ENCODE assay signal across 9 cellular contexts in genomic region chr19:51398096-51398704, GRCh38. TPM values are rescaled to one million over a fixed set of nuclear protein-coding genes. Genes with fewer than 3 reads are reported as not detected.
A peak's percentile ranks its signal among the peaks of the same experiment; 100 is the strongest.
DNase-seq lines count a peak whose midpoint lies in the region; ATAC-seq and TF ChIP-seq lines count a peak whose summit lies in the region.
"Had no signal": no experiment of that assay in that cellular context is flagged by ENCODE, and none has a peak within 500 bp of the region (broad histone marks: within the 10 kb centered on the region; RNA-seq: fewer than 3 reads in every experiment).

No MANE protein-coding gene starts in this region.

- H3K27me3 ChIP-seq in DND-41 (ENCODE audit: insufficient read depth, low read length, poor library complexity) (no peaks in the 10 kb centered on the region), body of pancreas (no peaks in the 10 kb centered on the region)
- no peaks in the 10 kb centered on the region for H3K27me3 ChIP-seq in effector memory CD4-positive, alpha-beta T cell (replicated peaks; ENCODE audit: control insufficient read depth, insufficient read depth, low read length, poor library complexity, severe bottlenecking)
- H3K27me3 ChIP-seq: SJCRH30 had no signal

- no peak overlapping the region for H3K4me2 ChIP-seq in DND-41 (ENCODE audit: insufficient read depth, low read length)

- H3K36me3 ChIP-seq in DND-41 (ENCODE audit: insufficient read depth, low read length): no peaks in the 10 kb centered on the region
- no peaks in the 10 kb centered on the region for H3K36me3 ChIP-seq in body of pancreas (replicated peaks in 1 of 2; ENCODE audit: insufficient read depth in 1 of 2, low read depth in 2 of 2)
- no peaks in the 10 kb centered on the region for H3K36me3 ChIP-seq in effector memory CD4-positive, alpha-beta T cell (ENCODE audit: control insufficient read depth, insufficient read depth, low read length)
- H3K36me3 ChIP-seq: SJCRH30 had no signal

- H2AFZ ChIP-seq in DND-41 (ENCODE audit: low read depth, low read length): no peak overlapping the region

- no peak for ATAC-seq in DND-41 (ENCODE audit: insufficient read depth, low read depth)
- no peak for ATAC-seq in body of pancreas
- no peak for ATAC-seq in GM18519 (IDR thresholded peaks at IDR 0.05; ENCODE audit: low FRiP score, unreplicated experiment)
- no peak for ATAC-seq in activated naive CD4-positive, alpha-beta T cell treated with anti-CD3 and anti-CD28 coated beads, Interleukin-2, amount 50 U/mL, for 72 hours

- 37 to 41% methylated on average over 7 of the region's 7 CpGs for WGBS in body of pancreas, 2 donors

- no peak overlapping the region for H3K9ac ChIP-seq in DND-41 (ENCODE audit: low read depth, low read length)

- no peak overlapping the region for H3K27ac Mint-ChIP-seq in activated naive CD4-positive, alpha-beta T cell treated with anti-CD3 and anti-CD28 coated beads, Interleukin-2, amount 50 U/mL, for 72 hours

- H3K4me1 ChIP-seq in DND-41 (ENCODE audit: insufficient read depth, low read length): peaks cover 18% of the 10 kb centered on the region
- peaks cover 10% of the 10 kb centered on the region for H3K4me1 ChIP-seq in body of pancreas
- H3K4me1 ChIP-seq in effector memory CD4-positive, alpha-beta T cell (ENCODE audit: control insufficient read depth, insufficient read depth, low read length, poor library complexity, severe bottlenecking): peaks cover 12% of the 10 kb centered on the region
- H3K4me1 ChIP-seq: SJCRH30 had no signal

- H3K79me2 ChIP-seq in DND-41 (ENCODE audit: insufficient read depth, low read length): peaks cover 10% of the 10 kb centered on the region

- in situ Hi-C loops in KBM-7 (cut with MboI; ENCODE audit: low pct_unique_long_range_greater_than_20kb, low sequenced_read_pairs): no loop called here

- DNase-seq in DND-41 (no peak), KBM-7 (peak; percentile 49), body of pancreas (no peak), myocyte (ENCODE audit: low read depth) (peak; percentile 36)
- DNase-seq in stimulated activated CD4-positive, alpha-beta T cell treated with anti-CD3 and anti-CD28 coated beads, Interleukin-2, amount 100 ng/mL, for 24 hours: no peak
- no peak for DNase-seq in effector memory CD4-positive, alpha-beta T cell
- no peak for DNase-seq in activated naive CD4-positive, alpha-beta T cell treated with anti-CD3 and anti-CD28 coated beads, Interleukin-2, amount 50 U/mL, for 72 hours (ENCODE audit: low spot score in 2 of 2)

- TF ChIP-seq CTCF in DND-41 (IDR thresholded peaks at IDR 0.05; ENCODE audit: borderline replicate concordance, extremely low read depth, low read length, poor library complexity, severe bottlenecking) (peak; percentile 70), body of pancreas (IDR thresholded peaks at IDR 0.05) (peak in 6 of 7 experiments; percentile 17 to 46 (median 36))

- no peaks in the 10 kb centered on the region for H4K20me1 ChIP-seq in DND-41 (ENCODE audit: insufficient read depth, low read length)

- H3K36me3 Mint-ChIP-seq in activated naive CD4-positive, alpha-beta T cell treated with anti-CD3 and anti-CD28 coated beads, Interleukin-2, amount 50 U/mL, for 72 hours: peaks cover 24 to 37% of the 10 kb centered on the region in 2 donors

- no peak overlapping the region for H3K4me3 ChIP-seq in DND-41 (ENCODE audit: low read depth in 1 of 2, low read length in 2 of 2)
- no peak overlapping the region for H3K4me3 ChIP-seq in body of pancreas
- H3K4me3 ChIP-seq in effector memory CD4-positive, alpha-beta T cell (ENCODE audit: insufficient read depth, low read depth, low read length, poor library complexity, severe bottlenecking): no peak overlapping the region
- H3K4me3 ChIP-seq: SJCRH30 had no signal

- no peak for TF ChIP-seq POLR2A in body of pancreas (IDR thresholded peaks at IDR 0.05)

- intact Hi-C loops in body of pancreas (cut with DNase I): loop anchor here (10.0 kb wide), 1 partner anchor 53 kb away; the partner anchor contains the start of gene VSIG10L

- no peak overlapping the region for H3K27ac ChIP-seq in DND-41 (ENCODE audit: low read length)
- no peak overlapping the region for H3K27ac ChIP-seq in body of pancreas
- no peak overlapping the region for H3K27ac ChIP-seq in effector memory CD4-positive, alpha-beta T cell (ENCODE audit: insufficient read depth, low read length, poor library complexity, severe bottlenecking)
- H3K27ac ChIP-seq: SJCRH30 had no signal

- H3K9me3 ChIP-seq in DND-41 (ENCODE audit: insufficient read depth, low read length, severe bottlenecking) (peaks cover 11% of the 10 kb centered on the region), body of pancreas (peaks cover 0 to 15% (median 0%) of the 10 kb centered on the region in 3 donors)
- no peaks in the 10 kb centered on the region for H3K9me3 ChIP-seq in effector memory CD4-positive, alpha-beta T cell (ENCODE audit: control insufficient read depth, low read length)
- H3K9me3 ChIP-seq: SJCRH30 had no signal

- H3K9me3 Mint-ChIP-seq in activated naive CD4-positive, alpha-beta T cell treated with anti-CD3 and anti-CD28 coated beads, Interleukin-2, amount 50 U/mL, for 72 hours: peaks cover 10 to 12% of the 10 kb centered on the region in 2 donors

RNA-seq across cellular contexts. Expression of gene C19orf84, which starts 7.8 kb away (rescaled TPM):
- total RNA-seq in body of pancreas: not detected
- not detected in 2 replicates for total RNA-seq in myocyte
- polyA plus RNA-seq in myocyte (2012): not detected
- not detected for total RNA-seq in activated naive CD4-positive, alpha-beta T cell treated with anti-CD3 and anti-CD28 coated beads, Interleukin-2, amount 50 U/mL, for 72 hours
- total RNA-seq: SJCRH30 had no signal

RNA-seq across cellular contexts. Expression of gene LIM2, which starts 10.4 kb away (rescaled TPM):
- total RNA-seq in body of pancreas: not detected
- not detected in 2 replicates for total RNA-seq in myocyte
- not detected for polyA plus RNA-seq in myocyte (2012)
- 1 to 10 TPM in 1 of 2 donors, not detected in 1; 1.2 TPM for total RNA-seq in activated naive CD4-positive, alpha-beta T cell treated with anti-CD3 and anti-CD28 coated beads, Interleukin-2, amount 50 U/mL, for 72 hours
- total RNA-seq: SJCRH30 had no signal

RNA-seq across cellular contexts. Expression of gene SIGLEC10, which starts 19.2 kb away (rescaled TPM):
- total RNA-seq in body of pancreas: 1 to 10 TPM; 2.0 to 3.9 TPM
- not detected in 2 replicates for total RNA-seq in myocyte
- polyA plus RNA-seq in myocyte (2012): not detected
- total RNA-seq in activated naive CD4-positive, alpha-beta T cell treated with anti-CD3 and anti-CD28 coated beads, Interleukin-2, amount 50 U/mL, for 72 hours: under 1 TPM in 1 of 2 donors, not detected in 1; 0.32 TPM
- total RNA-seq: SJCRH30 had no signal

RNA-seq across cellular contexts. Expression of gene NKG7, which starts 25.7 kb away (rescaled TPM):
- total RNA-seq in body of pancreas (not detected), myocyte (not detected in 2 replicates)
- polyA plus RNA-seq in myocyte (2012): not detected
- 10 to 100 TPM; 63.9 to 92.4 TPM for total RNA-seq in activated naive CD4-positive, alpha-beta T cell treated with anti-CD3 and anti-CD28 coated beads, Interleukin-2, amount 50 U/mL, for 72 hours
- total RNA-seq: SJCRH30 had no signal

RNA-seq across cellular contexts. Expression of gene CLDND2, which starts 29.4 kb away (rescaled TPM):
- not detected for total RNA-seq in body of pancreas
- total RNA-seq in myocyte: not detected in 2 replicates
- 2.2 TPM for polyA plus RNA-seq in myocyte (2012)
- 1 to 10 TPM; 1.8 to 4.7 TPM for total RNA-seq in activated naive CD4-positive, alpha-beta T cell treated with anti-CD3 and anti-CD28 coated beads, Interleukin-2, amount 50 U/mL, for 72 hours
- total RNA-seq: SJCRH30 had no signal

Comparison
In these comparisons a context has a peak if more than half of its experiments do, and no peak if none do; other contexts are left out.
1. DNase-seq: peak in KBM-7 (single experiment) and myocyte (single experiment); none in DND-41 (single experiment), body of pancreas (0 of 4), stimulated activated CD4-positive, alpha-beta T cell treated with anti-CD3 and anti-CD28 coated beads, Interleukin-2, amount 100 ng/mL, for 24 hours (0 of 2), effector memory CD4-positive, alpha-beta T cell (0 of 3) and activated naive CD4-positive, alpha-beta T cell treated with anti-CD3 and anti-CD28 coated beads, Interleukin-2, amount 50 U/mL, for 72 hours (0 of 2).